Comparison of ENCODE assay signal across 29 cellular contexts in genomic region chr19:12270854-12271253, GRCh38.
"Had no signal": no experiment of that assay in that cellular context is flagged by ENCODE, and none has a peak within 500 bp of the region (broad histone marks: within the 10 kb centered on the region; RNA-seq: fewer than 3 reads in every experiment).

No MANE protein-coding gene starts in this region.

- H3K27me3 ChIP-seq: gastrocnemius medialis, hepatocyte, neutrophil, pancreas, stomach, testis, tibial artery had no signal

- H3K27me3 Mint-ChIP-seq: effector memory CD8-positive, alpha-beta T cell; naive B cell; natural killer cell treated with Interleukin-12 subunit alpha and Interleukin-12 subunit beta and Interleukin-15 and Interleukin-18, amount 100 ng/mL, for 72 hours; type B pancreatic cell had no signal

- DNase-seq: dermis blood vessel endothelial cell; effector memory CD8-positive, alpha-beta T cell; foreskin fibroblast; gastrocnemius medialis; head of caudate nucleus; kidney; mesenchymal stem cell; mucosa of descending colon; naive B cell; pancreas; stimulated activated CD4-positive, alpha-beta T cell treated with anti-CD3 and anti-CD28 coated beads, Interleukin-2, amount 100 ng/mL, for 24 hours; stimulated activated CD4-positive, alpha-beta T cell treated with anti-CD3 and anti-CD28 coated beads, Interleukin-4, amount 100 ng/mL, for 24 hours; stimulated activated naive CD4-positive, alpha-beta T cell treated with Interleukin-2 at 50 U/mL for 16 hours; stomach; substantia nigra; testis; tibial artery had no signal

- H3K4me1 ChIP-seq: gastrocnemius medialis, pancreas, stomach, testis, tibial artery had no signal

- H3K4me1 Mint-ChIP-seq: mesothelial cell of epicardium; naive B cell; neural crest cell; stimulated activated effector memory CD8-positive, alpha-beta T cell treated with anti-CD3 and anti-CD28 coated beads, Interleukin-12 subunit alpha, Interleukin-12 subunit beta, amount 100 ng/mL, for 72 hours had no signal

- H3K4me3 Mint-ChIP-seq: effector memory CD8-positive, alpha-beta T cell; mesothelial cell of epicardium; naive B cell; natural killer cell treated with Interleukin-12 subunit alpha and Interleukin-12 subunit beta and Interleukin-15 and Interleukin-18, amount 100 ng/mL, for 72 hours; neural crest cell; stimulated activated effector memory CD8-positive, alpha-beta T cell treated with anti-CD3 and anti-CD28 coated beads, Interleukin-12 subunit alpha, Interleukin-12 subunit beta, amount 100 ng/mL, for 72 hours; type B pancreatic cell had no signal

- H3K27ac Mint-ChIP-seq: effector memory CD8-positive, alpha-beta T cell; mesothelial cell of epicardium; naive B cell; natural killer cell treated with Interleukin-12 subunit alpha and Interleukin-12 subunit beta and Interleukin-15 and Interleukin-18, amount 100 ng/mL, for 72 hours; stimulated activated effector memory CD8-positive, alpha-beta T cell treated with anti-CD3 and anti-CD28 coated beads, Interleukin-12 subunit alpha, Interleukin-12 subunit beta, amount 100 ng/mL, for 72 hours; type B pancreatic cell had no signal

- H3K4me3 ChIP-seq: coronary artery, hepatocyte, mucosa of descending colon, pancreas, stomach, testis, tibial artery had no signal

- H2AFZ ChIP-seq: hepatocyte had no signal

- ATAC-seq: effector memory CD8-positive, alpha-beta T cell; esophagus mucosa; gastrocnemius medialis; left lobe of liver; mucosa of descending colon; natural killer cell treated with Interleukin-12 subunit alpha and Interleukin-12 subunit beta and Interleukin-15 and Interleukin-18, amount 100 ng/mL, for 72 hours; pancreas; sciatic nerve; stimulated activated effector memory CD8-positive, alpha-beta T cell treated with anti-CD3 and anti-CD28 coated beads, Interleukin-12 subunit alpha, Interleukin-12 subunit beta, amount 100 ng/mL, for 72 hours had no signal

- H3K27ac ChIP-seq: coronary artery, epithelial cell of prostate, gastrocnemius medialis, hepatocyte, neutrophil, pancreas, stomach, testis, tibial artery had no signal

- H3K9me3 ChIP-seq: testis had no signal

- FAIRE-seq: kidney, pancreas had no signal

- H3K4me2 ChIP-seq: hepatocyte had no signal
